31 cellular contexts compared by ENCODE assay signal in genomic region chr20:53962388-53962787, GRCh38.
"Had no signal": no experiment of that assay in that cellular context is flagged by ENCODE, and none has a peak within 500 bp of the region (broad histone marks: within the 10 kb centered on the region; RNA-seq: fewer than 3 reads in every experiment).

No MANE protein-coding gene starts in this region.

- DNase-seq: Kasumi-1, MG63, NCI-H1048, NCI-H1092 treated with DMSO at 0.1 percent for 48 hours, NCI-H1105 treated with DMSO at 0.1 percent for 48 hours, NCI-H1417, NCI-H1436, NCI-H146, NCI-H1694, NCI-H187, NCI-H1930, NCI-H2029 treated with DMSO at 0.1 percent for 48 hours, NCI-H2081 treated with DMSO at 0.1 percent for 48 hours, NCI-H2107, NCI-H2171, NCI-H226, NCI-H446 treated with DMSO at 0.1 percent for 48 hours, NCI-H510A, NCI-H524, NCI-H526, NCI-H69, NCI-H748 treated with DMSO at 0.1 percent for 48 hours, NCI-H82, SHP77, SIG-M5, SJCRH30, SK-N-SH, SW 1271 had no signal

- ATAC-seq: Right ventricle myocardium inferior had no signal

- H3K36me3 ChIP-seq: MG63, SJCRH30 had no signal

- H3K27ac ChIP-seq: PC-9, RWPE1, SJCRH30 had no signal

- H3K27me3 ChIP-seq: MG63 had no signal

- H3K9ac ChIP-seq: SK-N-SH had no signal

- H3K9me3 ChIP-seq: MG63, SJCRH30, SK-N-SH had no signal

- H3K4me1 ChIP-seq: SJCRH30 had no signal

- H3K4me3 ChIP-seq: MG63, PC-9, SJCRH30 had no signal
